Comparison of ENCODE assay signal across 1 cellular context in the genomic region with DNA sequence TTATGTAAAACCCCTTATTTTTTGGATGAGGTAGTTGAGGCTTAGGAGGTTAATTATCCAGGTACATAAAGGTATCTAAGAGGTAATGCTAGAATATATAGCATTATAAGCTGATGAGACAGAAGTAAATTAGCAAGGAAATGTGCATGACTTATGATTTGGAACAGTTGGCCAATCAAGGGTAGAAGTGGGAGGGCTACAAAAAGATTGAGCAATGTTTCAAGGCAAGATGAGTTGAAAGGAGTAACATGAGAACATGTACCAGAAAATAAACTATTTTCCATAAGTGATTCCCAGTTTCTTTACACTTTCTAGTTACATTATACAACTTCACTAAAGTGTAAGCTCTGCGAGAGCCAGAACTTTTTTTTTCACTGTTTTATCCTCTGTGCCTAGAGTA.
TF ChIP-seq lines count a peak whose summit lies in the region.

No MANE protein-coding gene starts in this region.

TF ChIP-seq in WTC11, 78 proteins besides CTCF, POLR2A, EP300 and RAD21 (continued from another document):
- TF ChIP-seq, protein P1, sequence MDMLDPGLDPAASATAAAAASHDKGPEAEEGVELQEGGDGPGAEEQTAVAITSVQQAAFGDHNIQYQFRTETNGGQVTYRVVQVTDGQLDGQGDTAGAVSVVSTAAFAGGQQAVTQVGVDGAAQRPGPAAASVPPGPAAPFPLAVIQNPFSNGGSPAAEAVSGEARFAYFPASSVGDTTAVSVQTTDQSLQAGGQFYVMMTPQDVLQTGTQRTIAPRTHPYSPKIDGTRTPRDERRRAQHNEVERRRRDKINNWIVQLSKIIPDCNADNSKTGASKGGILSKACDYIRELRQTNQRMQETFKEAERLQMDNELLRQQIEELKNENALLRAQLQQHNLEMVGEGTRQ (CRISPR knock-in tag; IDR thresholded peaks at IDR 0.05) = no peak
- TF ChIP-seq USF1 (CRISPR knock-in tag; IDR thresholded peaks at IDR 0.05) (no peak), RELA (CRISPR knock-in tag; IDR thresholded peaks at IDR 0.05; ENCODE audit: borderline replicate concordance) (no peak), ZBTB21 (CRISPR knock-in tag; IDR thresholded peaks at IDR 0.05; ENCODE audit: borderline replicate concordance) (no peak)
